9 cellular contexts compared by ENCODE assay signal in the genomic region with DNA sequence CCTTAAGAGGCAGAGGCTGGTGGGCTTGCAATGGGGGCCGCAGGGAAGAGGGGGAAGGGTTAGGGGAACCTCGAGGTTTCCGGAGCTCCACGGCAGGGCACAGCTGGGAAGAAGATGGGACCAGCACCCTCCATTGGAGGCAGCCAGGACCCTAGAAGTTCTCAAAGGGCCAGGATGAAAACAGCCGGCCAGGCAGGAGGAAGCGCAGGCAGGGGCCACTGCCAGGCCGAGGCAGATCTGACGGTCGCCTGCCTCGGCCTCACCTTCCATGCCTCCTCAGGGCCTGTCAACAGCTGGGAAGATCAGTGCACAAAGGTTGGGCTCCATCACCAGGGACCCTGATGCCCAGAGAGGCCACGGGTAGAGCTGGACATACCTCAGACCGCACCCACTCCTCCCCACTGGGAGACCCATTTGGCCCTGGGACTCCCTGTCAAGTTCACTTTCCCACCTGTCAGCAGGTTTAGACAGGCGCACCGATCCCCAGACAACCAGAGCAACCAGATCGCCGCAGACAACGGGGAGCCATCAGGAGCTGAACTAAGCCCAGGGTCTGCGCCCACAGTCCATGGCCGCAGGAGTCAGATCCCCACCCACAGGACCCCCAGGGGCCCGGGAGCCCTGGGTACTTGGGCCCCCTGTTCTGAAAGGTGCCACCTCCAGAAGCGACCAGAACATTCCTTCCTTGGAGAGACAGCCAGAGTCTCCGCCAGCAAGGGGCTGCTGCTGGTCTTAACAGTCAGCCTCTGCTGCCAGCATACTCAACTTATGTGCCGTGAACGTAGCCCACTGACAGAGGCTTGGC. TPM values are rescaled to one million over a fixed set of nuclear protein-coding genes. Genes with fewer than 3 reads are reported as not detected.
DNase-seq lines count a peak whose midpoint lies in the region; ATAC-seq and TF ChIP-seq lines count a peak whose summit lies in the region.
"Had no signal": no experiment of that assay in that cellular context is flagged by ENCODE, and none has a peak within 500 bp of the region (broad histone marks: within the 10 kb centered on the region; RNA-seq: fewer than 3 reads in every experiment).

No MANE protein-coding gene starts in this region.

- no peak for ATAC-seq in T-helper 17 cell
- no peak for ATAC-seq in sciatic nerve
- ATAC-seq in GM21619 (IDR thresholded peaks at IDR 0.05; ENCODE audit: unreplicated experiment): no peak
- ATAC-seq: foreskin keratinocyte had no signal

- H3K36me3 Mint-ChIP-seq in T-helper 17 cell (ENCODE audit: low read depth): no peaks in the 10 kb centered on the region

- H3K27me3 ChIP-seq in HAP-1 (ENCODE audit: low read depth): no peaks in the 10 kb centered on the region
- H3K27me3 ChIP-seq: foreskin keratinocyte had no signal

- no peaks in the 10 kb centered on the region; the same call in 1 of the 2 replicates for H3K4me1 ChIP-seq in HAP-1
- H3K4me1 ChIP-seq: foreskin keratinocyte had no signal

- in situ Hi-C loops in HAP-1 (cut with MboI; ENCODE audit: low sequenced_read_pairs): no loop called here

- intact Hi-C loops in cardiac septum (cut with DNase I) (loop anchor here (5.0 kb wide), 1 partner anchor 63 kb away; no protein-coding TSS in a partner anchor), sciatic nerve (cut with DNase I) (loop anchor here (10.0 kb wide), 1 partner anchor 55 kb away; no protein-coding TSS in a partner anchor)

- H3K4me3 ChIP-seq in HAP-1 (peak overlapping the region; percentile 58), foreskin fibroblast (ENCODE audit: low read depth in 1 of 2, low read length in 2 of 2) (no peak overlapping the region)

- peaks cover 38% of the 10 kb centered on the region for H3K36me3 ChIP-seq in HAP-1 (replicated peaks)

- H3K4me3 Mint-ChIP-seq in T-helper 17 cell: no peak overlapping the region

- H3K27me3 Mint-ChIP-seq in T-helper 17 cell: no peaks in the 10 kb centered on the region

- H3K4me1 Mint-ChIP-seq in T-helper 17 cell: peaks cover 5% of the 10 kb centered on the region

- peak overlapping the region; percentile 27 for H3K27ac Mint-ChIP-seq in T-helper 17 cell

- no peak for TF ChIP-seq CTCF in foreskin fibroblast (IDR thresholded peaks at IDR 0.05; ENCODE audit: low read depth, low read length)

- DNase-seq in HAP-1 (ENCODE audit: low spot score in 2 of 2): peak in 1 of 2 experiments; percentile 6
- peak in 1 of 3 donors; percentile 5 for DNase-seq in T-helper 17 cell
- peak; percentile 65 for DNase-seq in cardiac septum (ENCODE audit: low spot score)
- DNase-seq in sciatic nerve (ENCODE audit: low spot score): peak; percentile 55
- DNase-seq in NCI-H2081 (lab: John Stamatoyannopoulos, UW): no peak
- DNase-seq in foreskin fibroblast: no peak
- DNase-seq: foreskin keratinocyte, NCI-H2029 had no signal

- H3K9me3 ChIP-seq in HAP-1 (no peaks in the 10 kb centered on the region), T-helper 17 cell (ENCODE audit: control insufficient read depth, low read length, poor library complexity, severe bottlenecking) (no peaks in the 10 kb centered on the region)

RNA-seq across cellular contexts. Expression of gene SLC19A1, which starts 2.2 kb away (rescaled TPM):
- total RNA-seq in T-helper 17 cell (10 to 100 TPM; 10.8 to 13.7 TPM), cardiac septum (2.7 TPM), sciatic nerve (10.2 TPM)

Comparison
In these comparisons a context has a peak if more than half of its experiments do, and no peak if none do; other contexts are left out.
1. DNase-seq: peak in cardiac septum (single experiment) and sciatic nerve (single experiment); none in NCI-H2081 (0 of 2) and foreskin fibroblast (0 of 2).